34 cellular contexts compared by ENCODE assay signal in the genomic region with DNA sequence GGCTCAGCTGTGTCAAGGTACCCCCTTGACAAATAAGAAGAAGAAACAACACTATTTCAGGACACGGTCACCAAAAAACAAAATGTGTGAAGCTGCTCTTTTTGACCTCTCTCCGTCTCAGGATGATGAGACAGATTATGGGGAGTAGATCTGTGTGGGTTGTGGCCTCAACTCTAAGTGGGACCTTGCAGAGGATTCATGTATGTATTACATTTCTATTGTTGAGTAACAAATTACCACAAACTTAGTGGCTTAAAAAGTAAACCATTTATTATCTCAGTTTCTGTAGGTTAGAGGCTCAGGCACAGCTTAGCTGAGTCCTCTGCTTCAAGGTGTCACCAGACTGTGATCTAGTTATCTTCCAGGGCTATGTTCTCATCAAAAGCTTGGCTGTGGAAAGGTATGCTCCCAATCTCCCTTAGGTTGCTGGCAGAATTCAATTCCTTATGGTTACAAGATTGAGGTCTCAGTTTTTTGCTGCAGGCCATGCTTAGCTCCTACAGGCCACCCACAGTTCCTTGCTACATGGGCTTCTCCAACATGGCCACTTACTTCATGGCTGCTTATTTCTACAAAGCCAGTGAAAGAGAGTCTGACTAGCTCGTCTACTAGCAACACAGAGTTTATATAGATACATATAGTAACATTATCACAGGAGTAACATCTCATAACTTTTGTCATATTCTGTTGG. TPM values are rescaled to one million over a fixed set of nuclear protein-coding genes. Genes with fewer than 3 reads are reported as not detected.
"Had no signal": no experiment of that assay in that cellular context is flagged by ENCODE, and none has a peak within 500 bp of the region (broad histone marks: within the 10 kb centered on the region; RNA-seq: fewer than 3 reads in every experiment).

No MANE protein-coding gene starts in this region.

- H3K27me3 Mint-ChIP-seq: activated naive CD8-positive, alpha-beta T cell; progenitor cell of endocrine pancreas had no signal

- H3K4me1 Mint-ChIP-seq: activated CD4-positive, alpha-beta T cell treated with anti-CD3 and anti-CD28 coated beads for 36 hours had no signal

- H3K27ac ChIP-seq: body of pancreas, gastroesophageal sphincter, hepatocyte, ovary, skin epidermis, testis, transverse colon had no signal

- H3K4me2 ChIP-seq: hepatocyte had no signal

- H3K27me3 ChIP-seq: body of pancreas, gastroesophageal sphincter, hepatocyte, ovary, testis, transverse colon had no signal

- H3K9me3 ChIP-seq: body of pancreas, gastroesophageal sphincter, ovary, testis, transverse colon had no signal

- FAIRE-seq: endothelial cell of umbilical vein, keratinocyte, urothelium cell line had no signal

- H3K27ac Mint-ChIP-seq: activated CD4-positive, alpha-beta T cell treated with anti-CD3 and anti-CD28 coated beads for 36 hours; activated naive CD8-positive, alpha-beta T cell; progenitor cell of endocrine pancreas had no signal

- H3K4me3 ChIP-seq: body of pancreas, gastroesophageal sphincter, hepatocyte, ovary, skin epidermis, testis, transverse colon had no signal

- H2AFZ ChIP-seq: hepatocyte had no signal

- DNase-seq: activated CD4-positive, alpha-beta T cell treated with anti-CD3 and anti-CD28 coated beads for 36 hours; activated CD4-positive, CD25-positive, alpha-beta regulatory T cell; activated effector memory CD4-positive, alpha-beta T cell treated with Interleukin-2 at 50 U/mL for 16 hours; activated naive CD4-positive, alpha-beta T cell treated with Interleukin-2 at 50 U/mL for 16 hours; activated T-cell treated with anti-CD3 and anti-CD28 coated beads for 4 hours; anterior cingulate cortex; body of pancreas; cerebellar nuclear complex; cortex of kidney; left cardiac atrium; left ventricle myocardium superior; ovary; stimulated activated CD4-positive, alpha-beta T cell treated with anti-CD3 and anti-CD28 coated beads, Interleukin-12 subunit alpha, Interleukin-12 subunit beta, amount 100 ng/mL, for 4 hours; stimulated activated CD4-positive, alpha-beta T cell treated with anti-CD3 and anti-CD28 coated beads, Interleukin-4, amount 100 ng/mL, for 1 hour; stimulated activated naive CD8-positive, alpha-beta T cell treated with anti-CD3 and anti-CD28 coated beads, Interleukin-15, Interleukin-2, amounts not matched to agents 100 U/mL and 50 U/mL, for 24 hours; testis; transverse colon had no signal

- H3K4me3 Mint-ChIP-seq: activated CD4-positive, alpha-beta T cell treated with anti-CD3 and anti-CD28 coated beads for 36 hours; activated naive CD8-positive, alpha-beta T cell had no signal

- H3K36me3 ChIP-seq: gastroesophageal sphincter, ovary, transverse colon had no signal

- H3K4me1 ChIP-seq: body of pancreas, gastroesophageal sphincter, testis, transverse colon had no signal

- ATAC-seq: activated CD4-positive, alpha-beta T cell treated with anti-CD3 and anti-CD28 coated beads for 36 hours; body of pancreas; gastroesophageal sphincter; left cardiac atrium; left ventricle myocardium superior; sciatic nerve; stimulated activated naive CD8-positive, alpha-beta T cell treated with anti-CD3 and anti-CD28 coated beads, Interleukin-15, Interleukin-2, amounts not matched to agents 100 U/mL and 50 U/mL, for 24 hours had no signal

- H3K79me2 ChIP-seq: hepatocyte had no signal

- H3K36me3 Mint-ChIP-seq: activated naive CD8-positive, alpha-beta T cell had no signal

RNA-seq across cellular contexts. Expression of a gene that starts 28.1 kb away (rescaled TPM):
- total RNA-seq: activated CD4-positive, alpha-beta T cell treated with anti-CD3 and anti-CD28 coated beads for 36 hours; body of pancreas; endothelial cell of umbilical vein; fibroblast of lung; fibroblast of villous mesenchyme; left cardiac atrium; left ventricle myocardium superior; lung microvascular endothelial cell; mesenteric fat pad; mucosa of gallbladder; renal cortical epithelial cell; sciatic nerve; T-helper 2 cell treated with Interferon-gamma antibody and Interleukin-4, amounts not matched to agents 100 ng/mL and 5 ng/mL, for 36 hours had no signal
- polyA plus RNA-seq: endothelial cell of umbilical vein, esophagus, fibroblast of lung, hepatocyte, keratinocyte, ovary had no signal
